ENCODE assay signal across 9 cellular contexts in genomic region chr14:77439861-77440260, GRCh38. TPM values are rescaled to one million over a fixed set of nuclear protein-coding genes. Genes with fewer than 3 reads are reported as not detected.
"Had no signal": no experiment of that assay in that cellular context is flagged by ENCODE, and none has a peak within 500 bp of the region (broad histone marks: within the 10 kb centered on the region; RNA-seq: fewer than 3 reads in every experiment).

No MANE protein-coding gene starts in this region.

- FAIRE-seq: HepG2, HTR-8/SVneo had no signal

- H3K4me2 ChIP-seq: KMS-11 had no signal

- H3K9ac ChIP-seq: KMS-11 had no signal

- H3K27ac ChIP-seq: HL-60, KMS-11 had no signal

- ATAC-seq: HepG2 had no signal

- DNase-seq: IMR-90, KBM-7, KG1 had no signal

RNA-seq across cellular contexts. Expression of gene NOXRED1, which starts 16.5 kb away (rescaled TPM):
- total RNA-seq: HT1080 had no signal

RNA-seq across cellular contexts. Expression of gene ISM2, which starts 58.8 kb away (rescaled TPM):
- total RNA-seq: HT1080 had no signal
- polyA plus RNA-seq: IgD-negative memory B cell had no signal
